8 cellular contexts compared by ENCODE assay signal in the genomic region with DNA sequence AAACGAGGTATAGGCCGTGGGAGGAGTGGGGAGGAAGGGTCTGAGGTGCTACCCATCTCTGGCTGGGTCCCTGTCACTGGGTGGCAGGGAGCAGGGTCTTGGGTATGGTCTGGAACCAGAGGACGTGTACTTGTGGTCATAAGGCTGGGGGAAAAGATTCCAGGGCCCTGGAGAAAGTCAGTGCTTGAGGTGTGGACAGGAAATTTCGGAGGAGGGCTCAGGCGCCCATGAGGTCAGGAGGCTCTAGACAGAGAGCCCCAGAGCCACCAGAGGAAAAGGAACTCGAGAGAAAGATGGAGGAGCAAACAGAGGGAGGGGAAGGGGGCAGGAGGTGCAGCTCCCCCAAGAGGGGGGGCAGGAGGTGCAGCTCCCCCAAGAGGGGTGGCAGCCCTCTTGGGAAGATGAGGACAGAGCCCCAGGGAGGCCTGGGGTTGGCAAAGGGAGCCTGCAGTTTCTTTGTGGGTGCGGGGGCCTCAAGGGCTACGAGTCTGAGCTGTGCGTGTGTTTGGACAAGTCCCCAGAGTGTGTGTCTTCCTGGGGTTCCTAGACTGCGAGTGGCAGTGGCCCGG. TPM values are rescaled to one million over a fixed set of nuclear protein-coding genes. Genes with fewer than 3 reads are reported as not detected.
DNase-seq lines count a peak whose midpoint lies in the region; ATAC-seq and TF ChIP-seq lines count a peak whose summit lies in the region.

No MANE protein-coding gene starts in this region.

- H3K4me1 Mint-ChIP-seq in effector memory CD8-positive, alpha-beta T cell (ENCODE audit: low read depth in 2 of 2): peaks cover 36 to 41% of the 10 kb centered on the region in 2 donors
- peaks cover 27% of the 10 kb centered on the region for H3K4me1 Mint-ChIP-seq in osteocyte (ENCODE audit: unreplicated experiment)

- 0 out of 2 replicates have a peak, but pooled peaks cover 4% of the 10 kb centered on the region for H3K36me3 ChIP-seq in KOPT-K1 (ENCODE audit: insufficient read depth, low read length)

- DNase-seq in effector memory CD8-positive, alpha-beta T cell: no peak
- no peak for DNase-seq in osteocyte (ENCODE audit: extremely low spot score, unreplicated experiment)
- no peak for DNase-seq in effector CD4-positive, alpha-beta T cell
- no peak for DNase-seq in iPS-NIHi7 (ENCODE audit: extremely low spot score)
- DNase-seq in NCI-H1694 (lab: John Stamatoyannopoulos, UW): no peak

- H3K27ac Mint-ChIP-seq in effector memory CD8-positive, alpha-beta T cell: peak overlapping the region; percentile 96
- peak overlapping the region; percentile 99 for H3K27ac Mint-ChIP-seq in osteocyte (ENCODE audit: unreplicated experiment)

- no peaks in the 10 kb centered on the region for H3K9me3 ChIP-seq in KOPT-K1 (ENCODE audit: insufficient read depth, low read length, poor library complexity, severe bottlenecking)

- peak overlapping the region; percentile 88 to 96 for H3K4me3 Mint-ChIP-seq in effector memory CD8-positive, alpha-beta T cell
- peak overlapping the region; percentile 89 for H3K4me3 Mint-ChIP-seq in osteocyte (ENCODE audit: unreplicated experiment)

- no peaks in the 10 kb centered on the region for H3K27me3 Mint-ChIP-seq in effector memory CD8-positive, alpha-beta T cell
- no peaks in the 10 kb centered on the region for H3K27me3 Mint-ChIP-seq in osteocyte (ENCODE audit: unreplicated experiment)

- peak overlapping the region; percentile 57 for H3K27ac ChIP-seq in KOPT-K1 (ENCODE audit: low read depth, low read length, poor library complexity, severe bottlenecking)

- no peaks in the 10 kb centered on the region for H3K9me3 Mint-ChIP-seq in effector memory CD8-positive, alpha-beta T cell
- H3K9me3 Mint-ChIP-seq in osteocyte (ENCODE audit: unreplicated experiment): no peaks in the 10 kb centered on the region

- TF ChIP-seq CTCF in osteocyte (IDR thresholded peaks at IDR 0.05): no peak

- H3K36me3 Mint-ChIP-seq in effector memory CD8-positive, alpha-beta T cell (ENCODE audit: insufficient read depth): peaks cover 46% of the 10 kb centered on the region
- H3K36me3 Mint-ChIP-seq in osteocyte (ENCODE audit: unreplicated experiment): peaks cover 6% of the 10 kb centered on the region

- ATAC-seq in GM18498 (IDR thresholded peaks at IDR 0.05; ENCODE audit: unreplicated experiment) (peak; percentile 3), GM21423 (IDR thresholded peaks at IDR 0.05; ENCODE audit: unreplicated experiment) (no peak)
- no peak for ATAC-seq in effector memory CD8-positive, alpha-beta T cell (replicated peaks)

RNA-seq across cellular contexts. Expression of a gene that starts 0.7 kb away (rescaled TPM):
- 50.7 and 52.9 TPM in 2 replicates for total RNA-seq in osteocyte

RNA-seq across cellular contexts. Expression of a gene that starts 18.5 kb away (rescaled TPM):
- total RNA-seq in osteocyte: 25.9 and 27.9 TPM in 2 replicates

RNA-seq across cellular contexts. Expression of a gene that starts 27.7 kb away (rescaled TPM):
- 0.16 and 0.24 TPM in 2 replicates for total RNA-seq in osteocyte

RNA-seq across cellular contexts. Expression of a gene that starts 47.1 kb away (rescaled TPM):
- 14.2 and 18.4 TPM in 2 replicates for total RNA-seq in osteocyte

RNA-seq across cellular contexts. Expression of a gene that starts 47.2 kb away (rescaled TPM):
- 38.4 and 43.5 TPM in 2 replicates for total RNA-seq in osteocyte
